In the genomic region with DNA sequence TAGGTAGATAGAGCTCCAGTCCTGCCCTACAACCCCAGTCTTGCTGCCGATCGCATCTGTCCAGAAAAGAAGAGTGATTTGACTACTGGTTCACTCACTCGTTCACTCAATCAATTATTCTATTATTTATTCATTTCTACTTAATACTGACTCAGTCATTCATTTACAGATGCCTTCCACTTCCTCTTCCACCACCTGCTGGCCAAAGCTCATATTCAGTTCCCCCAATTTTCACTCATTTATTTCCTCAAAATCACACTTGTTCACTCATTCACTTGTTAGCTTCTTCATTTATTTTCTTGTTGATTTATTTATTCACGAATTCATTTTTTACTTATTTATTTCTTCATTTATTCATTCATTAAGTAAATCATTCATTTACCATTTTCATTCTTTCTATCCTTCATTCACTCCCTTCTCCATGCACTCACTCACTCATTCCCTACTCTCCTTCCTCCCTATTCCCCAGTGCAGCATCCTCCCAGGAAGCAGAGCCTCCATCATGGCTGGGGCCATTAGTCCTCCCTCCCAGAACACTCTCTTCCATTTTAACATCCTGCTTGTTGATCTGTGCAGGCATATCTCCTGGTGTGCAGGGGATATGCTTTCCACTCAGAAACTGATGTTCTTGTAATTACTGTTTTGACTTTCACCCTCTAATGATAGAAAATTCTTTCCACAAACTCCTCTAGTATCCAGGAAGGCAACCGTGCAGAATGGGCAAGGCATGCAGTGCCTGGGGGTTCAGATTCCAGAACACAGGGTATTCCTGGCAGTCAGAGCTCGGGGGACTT, we compare ENCODE assay signal across 16 cellular contexts.
DNase-seq lines count a peak whose midpoint lies in the region; ATAC-seq and TF ChIP-seq lines count a peak whose summit lies in the region.
"Had no signal": no experiment of that assay in that cellular context is flagged by ENCODE, and none has a peak within 500 bp of the region (broad histone marks: within the 10 kb centered on the region; RNA-seq: fewer than 3 reads in every experiment).

No MANE protein-coding gene starts in this region.

- H3K79me1 ChIP-seq in H9 (ENCODE audit: insufficient read depth, low read depth, low read length, poor library complexity, severe bottlenecking): no peaks in the 10 kb centered on the region

- no peak overlapping the region for H2BK12ac ChIP-seq in H9 (ENCODE audit: insufficient read length, low read depth, low read length)

- no peak overlapping the region for H4K5ac ChIP-seq in H9 (ENCODE audit: insufficient read length, low read depth, low read length)

- no peak overlapping the region for H3K27ac ChIP-seq in H9 (ENCODE audit: insufficient read length, low read depth, low read length)
- H3K27ac ChIP-seq: BLaER1 had no signal

- no peak overlapping the region for H3K23ac ChIP-seq in H9 (ENCODE audit: insufficient read length, low read depth, low read length)

- H3K9me3 ChIP-seq in H9 (ENCODE audit: control insufficient read depth, low read depth, low read length): no peaks in the 10 kb centered on the region
- H3K9me3 ChIP-seq: BLaER1 had no signal

- no peak overlapping the region for H3K4ac ChIP-seq in H9 (ENCODE audit: low read depth, low read length)

- H3T11ph ChIP-seq in H9 (ENCODE audit: low read length): no peak overlapping the region

- 0 out of 2 replicates have a peak, but pooled peaks cover 2% of the 10 kb centered on the region for H3K27me3 ChIP-seq in H9 (ENCODE audit: insufficient read depth, low read length)
- H3K27me3 ChIP-seq: BLaER1 had no signal

- H3K9me3 Mint-ChIP-seq in H9 (no peaks in the 10 kb centered on the region), brain (no peaks in the 10 kb centered on the region), mesothelial cell of epicardium (no peaks in the 10 kb centered on the region)
- H3K9me3 Mint-ChIP-seq: IgD-negative memory B cell had no signal

- no peak overlapping the region for H2BK15ac ChIP-seq in H9 (ENCODE audit: low read depth, low read length)

- 100% methylated on average over 1 of the region's 6 CpGs for WGBS in H9 (ENCODE audit: extremely low coverage, insufficient read length, low lambda C conversion rate)

- no peaks in the 10 kb centered on the region for H3K79me2 ChIP-seq in H9 (ENCODE audit: insufficient read depth, low read length)

- H4K8ac ChIP-seq in H9 (replicated peaks; ENCODE audit: insufficient read length, low read depth, low read length): no peak overlapping the region

- no peak overlapping the region for H3K56ac ChIP-seq in H9 (ENCODE audit: insufficient read length, low read depth, low read length)

- DNase-seq in AG10803 (ENCODE audit: low read depth) (no peak), H9 (no peak), mesothelial cell of epicardium (ENCODE audit: low spot score in 2 of 2, unreplicated experiment in 2 of 2) (no peak), SIG-M5 (lab: John Stamatoyannopoulos, UW) (no peak)
- DNase-seq: activated CD4-positive, alpha-beta T cell treated with anti-CD3 and anti-CD28 coated beads for 36 hours; dermis blood vessel endothelial cell; EL; NCI-H1436 treated with DMSO at 0.1 percent for 48 hours; NCI-H510A; posterior cingulate gyrus had no signal

- H2AFZ ChIP-seq in H9 (ENCODE audit: low read length): no peak overlapping the region

- no peak overlapping the region for H3K18ac ChIP-seq in H9 (ENCODE audit: insufficient read length, low read depth, low read length)

- no peak overlapping the region for H2BK20ac ChIP-seq in H9 (ENCODE audit: low read depth, low read length, poor library complexity, severe bottlenecking)

- H3K9ac ChIP-seq in H9 (ENCODE audit: extremely low read depth, insufficient read length, low read length): no peak overlapping the region
- H3K9ac ChIP-seq: BLaER1 had no signal

- H2BK120ac ChIP-seq in H9 (ENCODE audit: low read depth, low read length, poor library complexity, severe bottlenecking): no peak overlapping the region

- H3K36me3 Mint-ChIP-seq in H9 (ENCODE audit: insufficient read depth in 1 of 3, low read depth in 3 of 3) (no peaks in the 10 kb centered on the region), brain (no peaks in the 10 kb centered on the region), mesothelial cell of epicardium (no peaks in the 10 kb centered on the region)
- H3K36me3 Mint-ChIP-seq: IgD-negative memory B cell had no signal

- H2BK5ac ChIP-seq in H9 (ENCODE audit: insufficient read length, low read length): no peak overlapping the region

- H3K4me1 Mint-ChIP-seq in H9: peaks cover 0 to 5% of the 10 kb centered on the region in 2 experiments; a peak in 2 of 4 replicates
- peaks cover 13% of the 10 kb centered on the region for H3K4me1 Mint-ChIP-seq in brain
- peaks cover 12% of the 10 kb centered on the region for H3K4me1 Mint-ChIP-seq in mesothelial cell of epicardium
- H3K4me1 Mint-ChIP-seq: activated CD4-positive, alpha-beta T cell treated with anti-CD3 and anti-CD28 coated beads for 36 hours; IgD-negative memory B cell had no signal

- no peak overlapping the region for H3K4me3 ChIP-seq in AG10803 (ENCODE audit: low read length)
- H3K4me3 ChIP-seq: BLaER1 had no signal

- H3K27me3 Mint-ChIP-seq in H9 (ENCODE audit: low read depth) (0 out of 2 replicates have a peak, but pooled peaks cover 2% of the 10 kb centered on the region), brain (no peaks in the 10 kb centered on the region), mesothelial cell of epicardium (ENCODE audit: low read depth) (no peaks in the 10 kb centered on the region)

- H2AK5ac ChIP-seq in H9 (ENCODE audit: insufficient read length, low read length): no peak overlapping the region

- H3K14ac ChIP-seq in H9 (ENCODE audit: insufficient read depth, low read length): no peak overlapping the region

- H4K20me1 ChIP-seq in H9 (ENCODE audit: control insufficient read depth, insufficient read depth, insufficient read length): no peaks in the 10 kb centered on the region
- H4K20me1 ChIP-seq: BLaER1 had no signal

- H3K27ac Mint-ChIP-seq in H9 (no peak overlapping the region), brain (peak overlapping the region in 3 of 5 experiments; percentile 6 to 33 (median 18)), mesothelial cell of epicardium (no peak overlapping the region)
- H3K27ac Mint-ChIP-seq: activated CD4-positive, alpha-beta T cell treated with anti-CD3 and anti-CD28 coated beads for 36 hours; IgD-negative memory B cell had no signal

- no peak overlapping the region for H4K91ac ChIP-seq in H9 (ENCODE audit: insufficient read length, low read depth, low read length)

- no peak overlapping the region for H3K4me2 ChIP-seq in H9 (ENCODE audit: insufficient read depth, insufficient read length, low read length)

- H3K4me3 Mint-ChIP-seq in H9: no peak overlapping the region
- H3K4me3 Mint-ChIP-seq in brain: no peak overlapping the region
- H3K4me3 Mint-ChIP-seq in mesothelial cell of epicardium: no peak overlapping the region
- H3K4me3 Mint-ChIP-seq: activated CD4-positive, alpha-beta T cell treated with anti-CD3 and anti-CD28 coated beads for 36 hours; IgD-negative memory B cell had no signal

- H3K23me2 ChIP-seq in H9 (ENCODE audit: insufficient read length, low read depth, low read length, poor library complexity, severe bottlenecking): no peaks in the 10 kb centered on the region

- ATAC-seq in HG03159 (IDR thresholded peaks at IDR 0.05; ENCODE audit: unreplicated experiment) (no peak), GM21367 (IDR thresholded peaks at IDR 0.05; ENCODE audit: unreplicated experiment) (no peak), GM19324 (IDR thresholded peaks at IDR 0.05; ENCODE audit: low FRiP score, unreplicated experiment) (no peak)
- ATAC-seq: activated CD4-positive, alpha-beta T cell treated with anti-CD3 and anti-CD28 coated beads for 36 hours had no signal

- TF ChIP-seq CTCF in AG10803 (conservative IDR thresholded peaks at IDR 0.05; ENCODE audit: low read length) (peak; percentile 30; the same call in 1 of the 2 replicates), H9 (conservative IDR thresholded peaks at IDR 0.05) (peak; percentile 39), brain (conservative IDR thresholded peaks at IDR 0.05) (peak; percentile 39 to 44), mesothelial cell of epicardium (IDR thresholded peaks at IDR 0.05; ENCODE audit: unreplicated experiment) (peak; percentile 44)

- H3K4me1 ChIP-seq in H9 (ENCODE audit: insufficient read depth, low read length): no peaks in the 10 kb centered on the region

Comparison
In these comparisons a context has a peak if more than half of its experiments do, and no peak if none do; other contexts are left out.
1. H3K27ac Mint-ChIP-seq: peak in brain (3 of 5); none in H9 (0 of 3) and mesothelial cell of epicardium (single experiment).
2. Peak in every context shown above with its lines, with median percentiles within 50 percentile points of each other: CTCF ChIP-seq.